ENCODE assay signal across 1 cellular context in genomic region chr17:30104575-30105339, GRCh38.
TF ChIP-seq lines count a peak whose summit lies in the region.

No MANE protein-coding gene starts in this region.

TF ChIP-seq in SK-N-SH, 30 proteins besides CTCF, POLR2A, EP300 and RAD21 (continued from another document):
- TF ChIP-seq REST (IDR thresholded peaks at IDR 0.05; ENCODE audit: low read depth, low read length) (no peak), FOXJ3 (CRISPR knock-in tag; IDR thresholded peaks at IDR 0.05) (no peak), IRF3 (IDR thresholded peaks at IDR 0.05; ENCODE audit: low read depth, low read length) (no peak), MAX (IDR thresholded peaks at IDR 0.05; ENCODE audit: low read depth) (0 out of 2 replicates have a peak, but pooled peaks have one; percentile 40), FOSL2 (IDR thresholded peaks at IDR 0.05; ENCODE audit: borderline replicate concordance, low read depth) (no peak), SIN3A (IDR thresholded peaks at IDR 0.05; ENCODE audit: borderline replicate concordance, low read depth, low read length) (peak; percentile 35; the same call in 1 of the 2 replicates), YY1 (IDR thresholded peaks at IDR 0.05; ENCODE audit: low read depth) (no peak), NRF1 (IDR thresholded peaks at IDR 0.05; ENCODE audit: low read depth, low read length) (no peak), TAF1 (IDR thresholded peaks at IDR 0.05; ENCODE audit: borderline replicate concordance, low read depth, low read length) (peak; percentile 8; the same call in 1 of the 2 replicates), ZBTB33 (IDR thresholded peaks at IDR 0.05; ENCODE audit: borderline replicate concordance, low read depth) (no peak), EZH2phosphoT487 (IDR thresholded peaks at IDR 0.05; ENCODE audit: borderline replicate concordance, low read depth) (no peak), FOXM1 (IDR thresholded peaks at IDR 0.05; ENCODE audit: low read depth) (no peak), TCF12 (IDR thresholded peaks at IDR 0.05) (0 out of 2 replicates have a peak, but pooled peaks have one; percentile 35), USF2 (IDR thresholded peaks at IDR 0.05; ENCODE audit: borderline replicate concordance, low read depth, low read length) (no peak), POLR2AphosphoS5 (IDR thresholded peaks at IDR 0.05; ENCODE audit: low read depth, low read length) (no peak), MXI1 (IDR thresholded peaks at IDR 0.05; ENCODE audit: low read depth, low read length) (peak; percentile 89), CHD2 (IDR thresholded peaks at IDR 0.05; ENCODE audit: low read length, partially characterized antibody) (no peak), ELF1 (IDR thresholded peaks at IDR 0.05) (no peak), GABPA (IDR thresholded peaks at IDR 0.05; ENCODE audit: low read depth) (no peak), NFIC (IDR thresholded peaks at IDR 0.05; ENCODE audit: borderline replicate concordance) (no peak), TEAD4 (IDR thresholded peaks at IDR 0.05; ENCODE audit: borderline replicate concordance, insufficient read depth) (no peak)
TF ChIP-seq in SK-N-SH: peak in this region for 8.
